Comparison of ENCODE assay signal across 8 cellular contexts in genomic region chr16:70454221-70455034, GRCh38. TPM values are rescaled to one million over a fixed set of nuclear protein-coding genes. Genes with fewer than 3 reads are reported as not detected.
DNase-seq lines count a peak whose midpoint lies in the region; ATAC-seq and TF ChIP-seq lines count a peak whose summit lies in the region.

Gene FCSK (plus strand): TSS chr16:70454595. CDS start chr16:70463191, 8,596 bp downstream.

- H3K4me1 ChIP-seq in GM23338 (ENCODE audit: insufficient read depth) (peaks cover 7% of the 10 kb centered on the region; the same call in 1 of the 2 replicates), ascending aorta (peaks cover 0 to 6% of the 10 kb centered on the region in 2 donors)

- H3K27ac Mint-ChIP-seq in GM23338 = peak within 1 kb of the TSS; percentile 98
- peak within 1 kb of the TSS; percentile 83 for H3K27ac Mint-ChIP-seq in T-helper 1 cell treated with Interleukin-12 subunit alpha and Interleukin-12 subunit beta and Interleukin-4 antibody, amounts not matched to agents 30 μg/mL and 1 μg/mL, for 36 hours

- H3K27me3 ChIP-seq in GM23338 (ENCODE audit: insufficient read depth) (no peaks in the 10 kb centered on the region), ascending aorta (no peaks in the 10 kb centered on the region)

- H3K9me3 Mint-ChIP-seq in GM23338 = no peaks in the 10 kb centered on the region; the same call in 2 of the 3 replicates
- no peaks in the 10 kb centered on the region for H3K9me3 Mint-ChIP-seq in T-helper 1 cell treated with Interleukin-12 subunit alpha and Interleukin-12 subunit beta and Interleukin-4 antibody, amounts not matched to agents 30 μg/mL and 1 μg/mL, for 36 hours

- H3K36me3 ChIP-seq in GM23338 (ENCODE audit: insufficient read depth) (no peaks in the 10 kb centered on the region; the same call in 1 of the 2 replicates), ascending aorta (no peaks in the 10 kb centered on the region)

- H3K27me3 Mint-ChIP-seq in GM23338 (ENCODE audit: insufficient read depth, low read depth, poor library complexity) = peaks cover 3% of the 10 kb centered on the region
- H3K27me3 Mint-ChIP-seq in T-helper 1 cell treated with Interleukin-12 subunit alpha and Interleukin-12 subunit beta and Interleukin-4 antibody, amounts not matched to agents 30 μg/mL and 1 μg/mL, for 36 hours (ENCODE audit: low read depth) = peaks cover 4% of the 10 kb centered on the region

- H3K27ac ChIP-seq in GM23338 (ENCODE audit: low read depth) (peak within 1 kb of the TSS; percentile 96), ascending aorta (peak within 1 kb of the TSS; percentile 85 to 94)

- H3K79me2 ChIP-seq in GM23338 (replicated peaks; ENCODE audit: insufficient read depth) = no peaks in the 10 kb centered on the region; the same call in 1 of the 2 replicates

- ATAC-seq in GM23338 = peak; percentile 95

- DNase-seq in GM10248 (ENCODE audit: extremely low spot score) (peak; percentile 87), GM23338 (ENCODE audit: low spot score) (peak; percentile 93), LHCN-M2 (ENCODE audit: low read depth) (peak; percentile 61), ascending aorta (ENCODE audit: low spot score in 2 of 2) (peak in 1 of 2 donors; percentile 75), hippocampal formation (lab: John Stamatoyannopoulos, UW) (peak; percentile 58 to 62), retinal pigment epithelial cell (ENCODE audit: low read depth) (no peak), cortex of kidney (lab: John Stamatoyannopoulos, UW) (no peak)

- no peaks in the 10 kb centered on the region for H3K9me2 ChIP-seq in GM23338 (ENCODE audit: insufficient read depth)

- no peaks in the 10 kb centered on the region for H3K36me3 Mint-ChIP-seq in GM23338 (ENCODE audit: low read depth)
- no peaks in the 10 kb centered on the region for H3K36me3 Mint-ChIP-seq in T-helper 1 cell treated with Interleukin-12 subunit alpha and Interleukin-12 subunit beta and Interleukin-4 antibody, amounts not matched to agents 30 μg/mL and 1 μg/mL, for 36 hours (ENCODE audit: low read depth)

- no peaks in the 10 kb centered on the region for H4K20me1 ChIP-seq in GM23338 (replicated peaks; ENCODE audit: insufficient read depth)

- CTCF ChIA-PET in GM10248 (lab: Yijun Ruan, JAX) = interaction anchor here (0.8 to 4.5 kb wide), 12 partner anchors 15 to 85 kb away, joined by 3 to 23 read pairs (median 4); partner anchors contain the start of gene ST3GAL2

- peak within 1 kb of the TSS; percentile 93 for H2AFZ ChIP-seq in GM23338

- peak within 1 kb of the TSS; percentile 48 for H3K4me3 ChIP-seq in GM23338
- peak within 1 kb of the TSS; percentile 87 to 97 for H3K4me3 ChIP-seq in ascending aorta
- peak within 1 kb of the TSS; percentile 87 for H3K4me3 ChIP-seq in retinal pigment epithelial cell (ENCODE audit: low read length)

- H3K9me3 ChIP-seq in ascending aorta = no peaks in the 10 kb centered on the region

- H3K4me1 Mint-ChIP-seq in GM23338 = peaks cover 3% of the 10 kb centered on the region
- H3K4me1 Mint-ChIP-seq in T-helper 1 cell treated with Interleukin-12 subunit alpha and Interleukin-12 subunit beta and Interleukin-4 antibody, amounts not matched to agents 30 μg/mL and 1 μg/mL, for 36 hours (ENCODE audit: low read depth) = peaks cover 14% of the 10 kb centered on the region

- peak; percentile 23 for TF ChIP-seq CTCF in GM10248 (IDR thresholded peaks at IDR 0.05; ENCODE audit: control extremely low read depth, extremely low read depth, low read depth, missing control alignments)
- peak; percentile 43 to 51; a peak in 3 of 4 replicates for TF ChIP-seq CTCF in GM23338 (conservative IDR thresholded peaks at IDR 0.05; ENCODE audit: low read depth in 2 of 2)
- TF ChIP-seq CTCF in ascending aorta (IDR thresholded peaks at IDR 0.05) = no peak
- no peak for TF ChIP-seq CTCF in retinal pigment epithelial cell (conservative IDR thresholded peaks at IDR 0.05; ENCODE audit: low read depth, low read length)

- POLR2A ChIA-PET in GM10248 (lab: Yijun Ruan, JAX) = interaction anchor here (0.6 to 0.8 kb wide), 5 partner anchors 15 to 692 kb away, joined by 3 to 4 read pairs (median 3); partner anchors contain the start of gene WWP2

- peak within 1 kb of the TSS; percentile 87 for H3K4me3 Mint-ChIP-seq in GM23338
- peak within 1 kb of the TSS; percentile 90 for H3K4me3 Mint-ChIP-seq in T-helper 1 cell treated with Interleukin-12 subunit alpha and Interleukin-12 subunit beta and Interleukin-4 antibody, amounts not matched to agents 30 μg/mL and 1 μg/mL, for 36 hours

- intact Hi-C loops in ascending aorta (cut with DNase I) = loop anchor here (1.0 kb wide), 2 partner anchors 15 to 73 kb away; partner anchors contain the start of gene ST3GAL2

- peak within 1 kb of the TSS; percentile 97 for H3K4me2 ChIP-seq in GM23338

- peaks cover 12% of the 10 kb centered on the region; the same call in 1 of the 2 replicates for H3F3A ChIP-seq in GM23338 (replicated peaks; ENCODE audit: low read depth)

TF ChIP-seq in GM23338, 12 proteins besides CTCF, POLR2A, EP300 and RAD21 (continues in another document):
- TF ChIP-seq ZNF114 (CRISPR knock-in tag; IDR thresholded peaks at IDR 0.05) (no peak), POLR2AphosphoS5 (IDR thresholded peaks at IDR 0.05; ENCODE audit: low read depth) (peak; percentile 84), EZH2phosphoT487 (IDR thresholded peaks at IDR 0.05; ENCODE audit: unreplicated experiment) (no peak), ZNF331 (CRISPR knock-in tag; IDR thresholded peaks at IDR 0.05; ENCODE audit: low read depth) (no peak), NANOG (IDR thresholded peaks at IDR 0.05; ENCODE audit: borderline replicate concordance) (no peak), CREB1 (CRISPR knock-in tag; IDR thresholded peaks at IDR 0.05; ENCODE audit: low read depth) (peak; percentile 93)
- TF ChIP-seq, protein P1, sequence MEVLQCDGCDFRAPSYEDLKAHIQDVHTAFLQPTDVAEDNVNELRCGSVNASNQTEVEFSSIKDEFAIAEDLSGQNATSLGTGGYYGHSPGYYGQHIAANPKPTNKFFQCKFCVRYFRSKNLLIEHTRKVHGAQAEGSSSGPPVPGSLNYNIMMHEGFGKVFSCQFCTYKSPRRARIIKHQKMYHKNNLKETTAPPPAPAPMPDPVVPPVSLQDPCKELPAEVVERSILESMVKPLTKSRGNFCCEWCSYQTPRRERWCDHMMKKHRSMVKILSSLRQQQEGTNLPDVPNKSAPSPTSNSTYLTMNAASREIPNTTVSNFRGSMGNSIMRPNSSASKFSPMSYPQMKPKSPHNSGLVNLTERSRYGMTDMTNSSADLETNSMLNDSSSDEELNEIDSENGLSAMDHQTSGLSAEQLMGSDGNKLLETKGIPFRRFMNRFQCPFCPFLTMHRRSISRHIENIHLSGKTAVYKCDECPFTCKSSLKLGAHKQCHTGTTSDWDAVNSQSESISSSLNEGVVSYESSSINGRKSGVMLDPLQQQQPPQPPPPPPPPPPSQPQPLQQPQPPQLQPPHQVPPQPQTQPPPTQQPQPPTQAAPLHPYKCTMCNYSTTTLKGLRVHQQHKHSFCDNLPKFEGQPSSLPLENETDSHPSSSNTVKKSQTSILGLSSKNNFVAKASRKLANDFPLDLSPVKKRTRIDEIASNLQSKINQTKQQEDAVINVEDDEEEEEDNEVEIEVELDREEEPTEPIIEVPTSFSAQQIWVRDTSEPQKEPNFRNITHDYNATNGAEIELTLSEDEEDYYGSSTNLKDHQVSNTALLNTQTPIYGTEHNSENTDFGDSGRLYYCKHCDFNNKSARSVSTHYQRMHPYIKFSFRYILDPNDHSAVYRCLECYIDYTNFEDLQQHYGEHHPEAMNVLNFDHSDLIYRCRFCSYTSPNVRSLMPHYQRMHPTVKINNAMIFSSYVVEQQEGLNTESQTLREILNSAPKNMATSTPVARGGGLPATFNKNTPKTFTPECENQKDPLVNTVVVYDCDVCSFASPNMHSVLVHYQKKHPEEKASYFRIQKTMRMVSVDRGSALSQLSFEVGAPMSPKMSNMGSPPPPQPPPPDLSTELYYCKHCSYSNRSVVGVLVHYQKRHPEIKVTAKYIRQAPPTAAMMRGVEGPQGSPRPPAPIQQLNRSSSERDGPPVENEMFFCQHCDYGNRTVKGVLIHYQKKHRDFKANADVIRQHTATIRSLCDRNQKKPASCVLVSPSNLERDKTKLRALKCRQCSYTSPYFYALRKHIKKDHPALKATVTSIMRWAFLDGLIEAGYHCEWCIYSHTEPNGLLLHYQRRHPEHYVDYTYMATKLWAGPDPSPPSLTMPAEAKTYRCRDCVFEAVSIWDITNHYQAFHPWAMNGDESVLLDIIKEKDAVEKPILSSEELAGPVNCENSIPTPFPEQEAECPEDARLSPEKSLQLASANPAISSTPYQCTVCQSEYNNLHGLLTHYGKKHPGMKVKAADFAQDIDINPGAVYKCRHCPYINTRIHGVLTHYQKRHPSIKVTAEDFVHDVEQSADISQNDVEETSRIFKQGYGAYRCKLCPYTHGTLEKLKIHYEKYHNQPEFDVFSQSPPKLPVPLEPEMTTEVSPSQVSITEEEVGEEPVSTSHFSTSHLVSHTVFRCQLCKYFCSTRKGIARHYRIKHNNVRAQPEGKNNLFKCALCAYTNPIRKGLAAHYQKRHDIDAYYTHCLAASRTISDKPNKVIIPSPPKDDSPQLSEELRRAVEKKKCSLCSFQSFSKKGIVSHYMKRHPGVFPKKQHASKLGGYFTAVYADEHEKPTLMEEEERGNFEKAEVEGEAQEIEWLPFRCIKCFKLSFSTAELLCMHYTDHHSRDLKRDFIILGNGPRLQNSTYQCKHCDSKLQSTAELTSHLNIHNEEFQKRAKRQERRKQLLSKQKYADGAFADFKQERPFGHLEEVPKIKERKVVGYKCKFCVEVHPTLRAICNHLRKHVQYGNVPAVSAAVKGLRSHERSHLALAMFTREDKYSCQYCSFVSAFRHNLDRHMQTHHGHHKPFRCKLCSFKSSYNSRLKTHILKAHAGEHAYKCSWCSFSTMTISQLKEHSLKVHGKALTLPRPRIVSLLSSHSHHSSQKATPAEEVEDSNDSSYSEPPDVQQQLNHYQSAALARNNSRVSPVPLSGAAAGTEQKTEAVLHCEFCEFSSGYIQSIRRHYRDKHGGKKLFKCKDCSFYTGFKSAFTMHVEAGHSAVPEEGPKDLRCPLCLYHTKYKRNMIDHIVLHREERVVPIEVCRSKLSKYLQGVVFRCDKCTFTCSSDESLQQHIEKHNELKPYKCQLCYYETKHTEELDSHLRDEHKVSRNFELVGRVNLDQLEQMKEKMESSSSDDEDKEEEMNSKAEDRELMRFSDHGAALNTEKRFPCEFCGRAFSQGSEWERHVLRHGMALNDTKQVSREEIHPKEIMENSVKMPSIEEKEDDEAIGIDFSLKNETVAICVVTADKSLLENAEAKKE (CRISPR knock-in tag; IDR thresholded peaks at IDR 0.05) = no peak

RNA-seq across cellular contexts. Expression of gene FCSK, which starts in this region (rescaled TPM):
- 4.0 and 8.0 TPM in 2 replicates for total RNA-seq in GM23338 (2014; rRNA removed; shearing (Covaris generic))
- polyA plus RNA-seq in GM23338 (2016; fragmentation: Nextera tagmentation; extraction: Ambion mirVana) = 1.5 and 2.3 TPM in 2 replicates
- total RNA-seq in LHCN-M2 (2014; rRNA removed) = 7.5 and 13.5 TPM in 2 replicates
- 4.8 TPM for polyA plus RNA-seq in LHCN-M2 (2012)
- total RNA-seq in ascending aorta = 54.5 TPM

Comparison
In these comparisons a context has a peak if more than half of its experiments do, and no peak if none do; other contexts are left out.
1. DNase-seq: peak in GM10248 (single experiment), GM23338 (single experiment), LHCN-M2 (single experiment) and hippocampal formation (2 of 2); none in retinal pigment epithelial cell (single experiment) and cortex of kidney (single experiment).
2. CTCF ChIP-seq: peak in GM10248 (single experiment) and GM23338 (2 of 2); none in ascending aorta (0 of 3) and retinal pigment epithelial cell (single experiment).
3. Peak in every context shown above with its lines, with median percentiles within 50 percentile points of each other: H3K4me3 ChIP-seq.